8 cellular contexts compared by ENCODE assay signal in the genomic region with DNA sequence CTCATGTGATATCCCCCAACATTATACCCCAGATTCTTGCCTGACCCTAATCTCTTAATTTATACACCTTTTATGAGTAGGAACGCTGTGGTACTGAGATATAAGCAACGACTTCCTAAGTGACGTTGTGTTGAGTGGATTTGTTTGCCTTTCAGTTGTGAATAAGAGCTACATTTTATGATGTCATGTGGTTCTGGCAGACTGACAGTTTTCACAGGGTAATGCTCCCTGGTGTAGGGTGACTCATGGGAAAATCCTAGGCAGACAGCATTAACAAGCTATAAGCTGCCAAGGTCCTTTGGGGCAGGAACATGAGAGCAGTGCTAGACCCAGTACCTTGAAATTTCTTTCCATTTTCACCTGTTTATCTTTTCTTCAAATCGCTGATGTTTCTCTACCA. TPM values are rescaled to one million over a fixed set of nuclear protein-coding genes. Genes with fewer than 3 reads are reported as not detected.
DNase-seq lines count a peak whose midpoint lies in the region.

No MANE protein-coding gene starts in this region.

- no peak overlapping the region for H3K4ac ChIP-seq in mesenchymal stem cell (ENCODE audit: low read depth in 1 of 2, low read length in 2 of 2)

- peak; percentile 34 for DNase-seq in activated CD4-positive, alpha-beta T cell treated with anti-CD3 and anti-CD28 coated beads for 48 hours
- DNase-seq in activated CD4-positive, alpha-beta T cell treated with anti-CD3 and anti-CD28 coated beads, Interleukin-2, amount 50 U/mL, for 1 hour: no peak
- DNase-seq in MV-4-11 (lab: John Stamatoyannopoulos, UW) (peak; percentile 42), amniotic epithelial cell (ENCODE audit: low read depth) (peak; percentile 99), mesenchymal stem cell (peak; percentile 99), activated gamma-delta T cell treated with Interleukin-2 at 50 U/mL for 16 hours (no peak), GM19238 (ENCODE audit: insufficient read length, low spot score) (no peak), NCI-H1694 (lab: John Stamatoyannopoulos, UW) (no peak)

- peak overlapping the region; percentile 75 for H3K27ac ChIP-seq in mesenchymal stem cell (ENCODE audit: low read length, poor library complexity, severe bottlenecking)

- no peak overlapping the region for H2BK15ac ChIP-seq in mesenchymal stem cell (ENCODE audit: low read depth, poor library complexity, severe bottlenecking)

- H3K9ac ChIP-seq in mesenchymal stem cell (ENCODE audit: low read length): peak overlapping the region; percentile 23

- H2AK5ac ChIP-seq in mesenchymal stem cell (ENCODE audit: low read length, severe bottlenecking): no peak overlapping the region

- H2BK5ac ChIP-seq in mesenchymal stem cell (ENCODE audit: low read depth, low read length, poor library complexity, severe bottlenecking): no peak overlapping the region

- H2BK120ac ChIP-seq in mesenchymal stem cell (ENCODE audit: low read depth, low read length): no peak overlapping the region

- peaks cover 10% of the 10 kb centered on the region for H3K4me1 ChIP-seq in mesenchymal stem cell (ENCODE audit: control insufficient read depth, insufficient read depth, low read depth, low read length)

- H3K14ac ChIP-seq in mesenchymal stem cell (ENCODE audit: low read length in 2 of 2): no peak overlapping the region

- H3K27me3 ChIP-seq in mesenchymal stem cell (ENCODE audit: control insufficient read depth in 1 of 2, insufficient read depth in 1 of 2, low read length in 2 of 2): peaks cover 0 to 33% of the 10 kb centered on the region in 2 experiments

- H4K91ac ChIP-seq in mesenchymal stem cell (ENCODE audit: low read length): no peak overlapping the region

- peaks cover 27% of the 10 kb centered on the region for H3K79me1 ChIP-seq in mesenchymal stem cell (replicated peaks; ENCODE audit: low read length, poor library complexity, severe bottlenecking)

- no peak overlapping the region for H3K18ac ChIP-seq in mesenchymal stem cell (ENCODE audit: low read depth in 1 of 2, low read length in 2 of 2)

- 15% methylated on average over 4 of the region's 4 CpGs for WGBS in mesenchymal stem cell

- no peak overlapping the region for H2BK12ac ChIP-seq in mesenchymal stem cell (ENCODE audit: low read length in 2 of 2)

- peaks cover 4% of the 10 kb centered on the region for H3K9me3 ChIP-seq in mesenchymal stem cell (ENCODE audit: control insufficient read depth, low read length)

- H3K4me2 ChIP-seq in mesenchymal stem cell (ENCODE audit: low read length, poor library complexity, severe bottlenecking): no peak overlapping the region

- no peak overlapping the region for H4K8ac ChIP-seq in mesenchymal stem cell (ENCODE audit: low read length)

- H2AFZ ChIP-seq in mesenchymal stem cell (ENCODE audit: low read depth, low read length): no peak overlapping the region

- no peak overlapping the region for H3K23ac ChIP-seq in mesenchymal stem cell (ENCODE audit: low read length in 2 of 2)

- H3K36me3 ChIP-seq in mesenchymal stem cell (ENCODE audit: control insufficient read depth in 1 of 2, insufficient read depth in 2 of 2, low read depth in 1 of 2, low read length in 2 of 2): peaks cover 0 to 12% of the 10 kb centered on the region in 2 experiments

- H3K4me3 ChIP-seq in mesenchymal stem cell (ENCODE audit: insufficient read depth in 1 of 2, low read depth in 1 of 2, low read length in 2 of 2): no peak overlapping the region

RNA-seq across cellular contexts. Expression of gene C3orf52, which starts 11.2 kb away (rescaled TPM):
- 1.0 TPM for polyA plus RNA-seq in mesenchymal stem cell (2013, experiment 1 of 2)
- polyA plus RNA-seq in mesenchymal stem cell (2013, experiment 2 of 2): 1.4 TPM

RNA-seq across cellular contexts. Expression of gene GCSAM, which starts 35.7 kb away (rescaled TPM):
- polyA plus RNA-seq in mesenchymal stem cell (2013, experiment 1 of 2): not detected
- 0.04 TPM for polyA plus RNA-seq in mesenchymal stem cell (2013, experiment 2 of 2)

Comparison
In these comparisons a context has a peak if more than half of its experiments do, and no peak if none do; other contexts are left out.
1. DNase-seq: peak in activated CD4-positive, alpha-beta T cell treated with anti-CD3 and anti-CD28 coated beads for 48 hours (single experiment), MV-4-11 (single experiment), amniotic epithelial cell (single experiment) and mesenchymal stem cell (single experiment); none in activated CD4-positive, alpha-beta T cell treated with anti-CD3 and anti-CD28 coated beads, Interleukin-2, amount 50 U/mL, for 1 hour (single experiment), activated gamma-delta T cell treated with Interleukin-2 at 50 U/mL for 16 hours (single experiment), GM19238 (single experiment) and NCI-H1694 (single experiment).